17 cellular contexts compared by ENCODE assay signal in genomic region chr16:15542261-15542660, GRCh38.
"Had no signal": no experiment of that assay in that cellular context is flagged by ENCODE, and none has a peak within 500 bp of the region (broad histone marks: within the 10 kb centered on the region; RNA-seq: fewer than 3 reads in every experiment).

No MANE protein-coding gene starts in this region.

- H3K4me2 ChIP-seq: neural progenitor cell had no signal

- H3K27ac Mint-ChIP-seq: activated T-helper 17 cell treated with anti-CD3 and anti-CD28 coated beads, Interleukin-2, amount 50 U/mL, for 72 hours; dendritic cell treated with granulocyte-macrophage colony-stimulating factor and Interleukin-4, amounts not matched to agents 40 ng/mL and 50 ng/mL, for 4 days; naive B cell; neural progenitor cell had no signal

- H3K4me1 ChIP-seq: neural progenitor cell, spleen, thyroid gland had no signal

- H3K4me3 Mint-ChIP-seq: activated T-helper 17 cell treated with anti-CD3 and anti-CD28 coated beads, Interleukin-2, amount 50 U/mL, for 72 hours; dendritic cell treated with granulocyte-macrophage colony-stimulating factor and Interleukin-4, amounts not matched to agents 40 ng/mL and 50 ng/mL, for 4 days; neural progenitor cell had no signal

- H3K36me3 Mint-ChIP-seq: naive B cell had no signal

- H3K27me3 ChIP-seq: brain microvascular endothelial cell, neural progenitor cell, sigmoid colon, spleen, thyroid gland had no signal

- H3K9me3 Mint-ChIP-seq: activated T-helper 17 cell treated with anti-CD3 and anti-CD28 coated beads, Interleukin-2, amount 50 U/mL, for 72 hours had no signal

- H3K4me1 Mint-ChIP-seq: activated T-helper 17 cell treated with anti-CD3 and anti-CD28 coated beads, Interleukin-2, amount 50 U/mL, for 72 hours; naive B cell had no signal

- DNase-seq: activated CD4-positive, CD25-positive, alpha-beta regulatory T cell treated with anti-CD3 and anti-CD28 coated beads, Interleukin-2, amount 50 U/mL, for 72 hours; activated naive CD4-positive, alpha-beta T cell treated with Interleukin-2 at 50 U/mL for 16 hours; anterior cingulate cortex; brain microvascular endothelial cell; effector memory CD4-positive, alpha-beta T cell; foreskin melanocyte; head of caudate nucleus; islet precursor cell; naive B cell; sigmoid colon; spleen; T-helper 9 cell; thyroid gland had no signal

- H3K27me3 Mint-ChIP-seq: activated T-helper 17 cell treated with anti-CD3 and anti-CD28 coated beads, Interleukin-2, amount 50 U/mL, for 72 hours had no signal

- H2AFZ ChIP-seq: neural progenitor cell had no signal

- H3K27ac ChIP-seq: brain microvascular endothelial cell, epithelial cell of prostate, neural progenitor cell, sigmoid colon, spleen, thyroid gland had no signal

- H3K9ac ChIP-seq: neural progenitor cell had no signal

- ATAC-seq: activated T-helper 17 cell treated with anti-CD3 and anti-CD28 coated beads, Interleukin-2, amount 50 U/mL, for 72 hours had no signal

- H3K36me3 ChIP-seq: brain microvascular endothelial cell, neural progenitor cell, sigmoid colon, spleen, thyroid gland had no signal

- H3K9me3 ChIP-seq: thyroid gland had no signal

- H3K4me3 ChIP-seq: neural progenitor cell, sigmoid colon, spleen, thyroid gland had no signal
